Comparison of ENCODE assay signal across 8 cellular contexts in genomic region chr4:2763511-2763967, GRCh38. TPM values are rescaled to one million over a fixed set of nuclear protein-coding genes. Genes with fewer than 3 reads are reported as not detected.
DNase-seq lines count a peak whose midpoint lies in the region; FAIRE-seq and TF ChIP-seq lines count a peak whose summit lies in the region.

No MANE protein-coding gene starts in this region.

- H3K4me3 Mint-ChIP-seq in activated T-cell treated with anti-CD3 and anti-CD28 coated beads, Interleukin-2, amount 50 U/mL, for 24 hours = peak overlapping the region; percentile 47
- H3K4me3 Mint-ChIP-seq in type B pancreatic cell = peak overlapping the region; percentile 25

- no peak for DNase-seq in activated T-cell treated with anti-CD3 and anti-CD28 coated beads, Interleukin-2, amount 50 U/mL, for 24 hours
- no peak for DNase-seq in activated T-cell treated with anti-CD3 and anti-CD28 coated beads, Interleukin-2, amount 50 U/mL, for 1 hour
- DNase-seq in bronchial epithelial cell (ENCODE audit: low read depth) = no peak
- DNase-seq in mesenchymal stem cell = no peak
- DNase-seq in type B pancreatic cell (ENCODE audit: extremely low spot score, unreplicated experiment) = no peak
- DNase-seq in HUDEP-2 (lab: John Stamatoyannopoulos, UW; ENCODE audit: unreplicated experiment in 76 of 76) = no peak
- no peak for DNase-seq in SJCRH30
- no peak for DNase-seq in GM12892 (ENCODE audit: insufficient read length)

- H3K36me3 ChIP-seq in bronchial epithelial cell (ENCODE audit: control insufficient read depth, insufficient read depth, low read length) = no peaks in the 10 kb centered on the region
- H3K36me3 ChIP-seq in mesenchymal stem cell (ENCODE audit: control insufficient read depth in 1 of 2, insufficient read depth in 2 of 2, low read depth in 1 of 2, low read length in 2 of 2) = no peaks in the 10 kb centered on the region
- H3K36me3 ChIP-seq in SJCRH30 = no peaks in the 10 kb centered on the region

- no peak overlapping the region for H2BK5ac ChIP-seq in mesenchymal stem cell (ENCODE audit: low read depth, low read length, poor library complexity, severe bottlenecking)

- H3K27me3 ChIP-seq in bronchial epithelial cell (ENCODE audit: control insufficient read depth, insufficient read depth, low read length) (no peaks in the 10 kb centered on the region), mesenchymal stem cell (ENCODE audit: control insufficient read depth in 1 of 2, insufficient read depth in 1 of 2, low read length in 2 of 2) (peaks cover 0 to 6% of the 10 kb centered on the region in 2 experiments), SJCRH30 (no peaks in the 10 kb centered on the region)

- H3K9me3 ChIP-seq in mesenchymal stem cell (ENCODE audit: control insufficient read depth, low read length) (no peaks in the 10 kb centered on the region), SJCRH30 (replicated peaks) (no peaks in the 10 kb centered on the region)

- no peaks in the 10 kb centered on the region for H3K36me3 Mint-ChIP-seq in activated T-cell treated with anti-CD3 and anti-CD28 coated beads, Interleukin-2, amount 50 U/mL, for 24 hours (ENCODE audit: low read depth)
- H3K36me3 Mint-ChIP-seq in type B pancreatic cell = no peaks in the 10 kb centered on the region

- H4K91ac ChIP-seq in mesenchymal stem cell (ENCODE audit: low read length) = peak overlapping the region; percentile 93

- peak overlapping the region; percentile 36 for H2AFZ ChIP-seq in mesenchymal stem cell (ENCODE audit: low read depth, low read length)

- peak overlapping the region; percentile 59 to 77 for H3K18ac ChIP-seq in mesenchymal stem cell (ENCODE audit: low read depth in 1 of 2, low read length in 2 of 2)

- no peak for FAIRE-seq in bronchial epithelial cell (lab: Jason Lieb, UNC)
- no peak for FAIRE-seq in GM12892 (lab: Jason Lieb, UNC)

- H3K27me3 Mint-ChIP-seq in activated T-cell treated with anti-CD3 and anti-CD28 coated beads, Interleukin-2, amount 50 U/mL, for 24 hours = no peaks in the 10 kb centered on the region
- H3K27me3 Mint-ChIP-seq in type B pancreatic cell = no peaks in the 10 kb centered on the region

- no peak overlapping the region for H3K27ac ChIP-seq in mesenchymal stem cell (ENCODE audit: low read length, poor library complexity, severe bottlenecking)
- no peak overlapping the region for H3K27ac ChIP-seq in SJCRH30

- H3K14ac ChIP-seq in mesenchymal stem cell (ENCODE audit: low read length in 2 of 2) = no peak overlapping the region

- H2AK5ac ChIP-seq in mesenchymal stem cell (ENCODE audit: low read length, severe bottlenecking) = no peak overlapping the region

- peak overlapping the region; percentile 84 for H3K9ac ChIP-seq in mesenchymal stem cell (ENCODE audit: low read length)

- H4K8ac ChIP-seq in mesenchymal stem cell (ENCODE audit: low read length) = peak overlapping the region; percentile 97

- H3K79me1 ChIP-seq in mesenchymal stem cell (replicated peaks; ENCODE audit: low read length, poor library complexity, severe bottlenecking) = no peaks in the 10 kb centered on the region

- no peak for TF ChIP-seq CTCF in bronchial epithelial cell (IDR thresholded peaks at IDR 0.05; ENCODE audit: insufficient read depth, low read length, severe bottlenecking)
- TF ChIP-seq CTCF in type B pancreatic cell (conservative IDR thresholded peaks at IDR 0.05) = no peak

- H3K4me2 ChIP-seq in mesenchymal stem cell (ENCODE audit: low read length, poor library complexity, severe bottlenecking) = peak overlapping the region; percentile 86

- H3K4ac ChIP-seq in mesenchymal stem cell (ENCODE audit: low read depth in 1 of 2, low read length in 2 of 2) = peak overlapping the region; percentile 69 to 88

- H3K4me1 Mint-ChIP-seq in activated T-cell treated with anti-CD3 and anti-CD28 coated beads, Interleukin-2, amount 50 U/mL, for 24 hours (ENCODE audit: low read depth) = peaks cover 16% of the 10 kb centered on the region
- H3K4me1 Mint-ChIP-seq in type B pancreatic cell (ENCODE audit: unreplicated experiment) = peaks cover 5% of the 10 kb centered on the region

- H3K23ac ChIP-seq in mesenchymal stem cell (ENCODE audit: low read length in 2 of 2) = no peak overlapping the region

- peak overlapping the region; percentile 30 for H2BK120ac ChIP-seq in mesenchymal stem cell (ENCODE audit: low read depth, low read length)

- H2BK12ac ChIP-seq in mesenchymal stem cell (ENCODE audit: low read length in 2 of 2) = peak overlapping the region; percentile 38 to 87

- TF ChIP-seq POLR2A in GM12892 (IDR thresholded peaks at IDR 0.05; ENCODE audit: low read depth, low read length) = no peak

- H3K4me3 ChIP-seq in bronchial epithelial cell (ENCODE audit: low read depth, low read length) = peak overlapping the region; percentile 29
- peak overlapping the region; percentile 21 to 78 for H3K4me3 ChIP-seq in mesenchymal stem cell (ENCODE audit: insufficient read depth in 1 of 2, low read depth in 1 of 2, low read length in 2 of 2)
- H3K4me3 ChIP-seq in SJCRH30 = no peak overlapping the region

- H3K4me1 ChIP-seq in mesenchymal stem cell (ENCODE audit: control insufficient read depth, insufficient read depth, low read depth, low read length) (peaks cover 5% of the 10 kb centered on the region), SJCRH30 (no peaks in the 10 kb centered on the region)

- H3K27ac Mint-ChIP-seq in activated T-cell treated with anti-CD3 and anti-CD28 coated beads, Interleukin-2, amount 50 U/mL, for 24 hours = no peak overlapping the region
- no peak overlapping the region for H3K27ac Mint-ChIP-seq in type B pancreatic cell

- no peaks in the 10 kb centered on the region for H3K9me3 Mint-ChIP-seq in activated T-cell treated with anti-CD3 and anti-CD28 coated beads, Interleukin-2, amount 50 U/mL, for 24 hours
- H3K9me3 Mint-ChIP-seq in type B pancreatic cell = no peaks in the 10 kb centered on the region

- 92% methylated on average over 23 of the region's 23 CpGs for WGBS in mesenchymal stem cell

- peak overlapping the region; percentile 91 for H2BK15ac ChIP-seq in mesenchymal stem cell (ENCODE audit: low read depth, poor library complexity, severe bottlenecking)

RNA-seq across cellular contexts. Expression of gene TNIP2, which starts 7.4 kb away (rescaled TPM):
- total RNA-seq in bronchial epithelial cell (43.4 and 64.5 TPM in 2 replicates), type B pancreatic cell (ENCODE audit: low replicate concordance) (25.3 and 26.1 TPM in 2 replicates)
- polyA plus RNA-seq in mesenchymal stem cell (2013, experiment 1 of 2) = 26.1 TPM
- polyA plus RNA-seq in mesenchymal stem cell (2013, experiment 2 of 2) = 25.8 TPM
- total RNA-seq in SJCRH30 (2014; rRNA removed; shearing (Covaris generic)) = 25.8 and 28.8 TPM in 2 replicates
- polyA plus RNA-seq in GM12892 (2012; ENCODE audit: missing spikeins) = 35.5 TPM

RNA-seq across cellular contexts. Expression of gene SH3BP2, which starts 29.3 kb away (rescaled TPM):
- total RNA-seq in bronchial epithelial cell (31.1 and 86.3 TPM in 2 replicates), type B pancreatic cell (ENCODE audit: low replicate concordance) (31.4 and 45.4 TPM in 2 replicates)
- 25.7 TPM for polyA plus RNA-seq in mesenchymal stem cell (2013, experiment 1 of 2)
- 26.3 TPM for polyA plus RNA-seq in mesenchymal stem cell (2013, experiment 2 of 2)
- 22.0 and 28.1 TPM in 2 replicates for total RNA-seq in SJCRH30 (2014; rRNA removed; shearing (Covaris generic))
- 27.8 TPM for polyA plus RNA-seq in GM12892 (2012; ENCODE audit: missing spikeins)
